8 cellular contexts compared by ENCODE assay signal in the genomic region with DNA sequence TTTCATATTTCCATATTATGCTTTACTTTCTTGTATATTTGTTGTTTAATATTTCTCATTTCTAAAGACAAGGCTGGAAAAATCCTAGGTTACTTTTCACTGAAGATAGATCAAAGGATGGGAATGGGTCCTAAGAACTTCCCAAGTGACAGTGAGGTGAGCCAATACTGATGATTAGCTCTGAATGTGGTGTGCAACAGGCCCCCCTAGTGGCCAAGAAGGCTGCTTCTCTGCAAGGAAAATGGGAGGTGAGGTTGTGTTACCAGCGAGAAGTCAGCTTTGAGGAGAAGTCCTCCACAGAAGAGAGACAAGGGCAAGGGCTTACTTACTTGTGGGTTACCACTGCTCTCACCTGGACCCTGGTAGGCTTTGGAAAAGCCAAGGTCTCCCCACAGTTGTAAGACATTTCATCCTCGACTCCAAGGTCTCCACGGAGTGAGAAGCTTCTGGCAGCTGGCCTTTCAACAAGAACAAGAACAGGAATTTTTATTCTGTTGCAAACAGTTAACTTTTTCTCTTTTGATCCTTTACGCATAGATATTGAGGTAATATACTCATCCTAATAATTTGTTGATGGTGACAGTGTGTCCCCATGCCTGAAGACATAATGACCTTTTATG.
DNase-seq lines count a peak whose midpoint lies in the region; ATAC-seq and TF ChIP-seq lines count a peak whose summit lies in the region.

No MANE protein-coding gene starts in this region.

- H3K4me3 Mint-ChIP-seq in T-helper 17 cell = no peak overlapping the region

- peak; percentile 71 for ATAC-seq in GM21423 (IDR thresholded peaks at IDR 0.05; ENCODE audit: unreplicated experiment)
- ATAC-seq in T-helper 17 cell = peak; percentile 57

- no peak overlapping the region for H2AFZ ChIP-seq in neuronal stem cell (ENCODE audit: low read length)

- H3K4me3 ChIP-seq in LNCaP clone FGC (ENCODE audit: low read depth, low read length) = no peak overlapping the region
- H3K4me3 ChIP-seq in fibroblast of mammary gland (ENCODE audit: control insufficient read depth, low read depth, low read length) = no peak overlapping the region
- no peak overlapping the region for H3K4me3 ChIP-seq in neuronal stem cell (ENCODE audit: low read length in 2 of 2)

- no peaks in the 10 kb centered on the region for H3K27me3 ChIP-seq in neuronal stem cell (ENCODE audit: control insufficient read depth in 3 of 3, insufficient read depth in 3 of 3, low read depth in 1 of 3, low read length in 3 of 3)

- no peak overlapping the region for H3K18ac ChIP-seq in neuronal stem cell (ENCODE audit: low read length)

- H3K4me1 ChIP-seq in neuronal stem cell (ENCODE audit: control insufficient read depth in 2 of 2, insufficient read depth in 1 of 2, low read depth in 1 of 2, low read length in 2 of 2) = peaks cover 0 to 3% of the 10 kb centered on the region in 2 donors

- WGBS in neuronal stem cell (ENCODE audit: extremely low coverage in 2 of 2, insufficient read length in 2 of 2, insufficient replicate concordance in 1 of 2), 2 donors = no CpG with 5 or more reads among the region's 4 CpGs

- no peak overlapping the region for H2BK12ac ChIP-seq in neuronal stem cell (ENCODE audit: low read length)

- H3K4ac ChIP-seq in neuronal stem cell (ENCODE audit: low read length) = no peak overlapping the region

- H3K23ac ChIP-seq in neuronal stem cell (ENCODE audit: low read depth, low read length, poor library complexity) = no peak overlapping the region

- DNase-seq in DMS 273 (lab: John Stamatoyannopoulos, UW; ENCODE audit: unreplicated experiment) = peak; percentile 72
- no peak for DNase-seq in DMS 273 treated with DMSO at 0.1 percent for 48 hours (lab: John Stamatoyannopoulos, UW)
- DNase-seq in LNCaP clone FGC (ENCODE audit: low read depth) = peak; percentile 25
- DNase-seq in T-helper 17 cell = no peak
- peak; percentile 77 for DNase-seq in fibroblast of mammary gland (ENCODE audit: low read depth)
- DNase-seq in neuronal stem cell (ENCODE audit: low spot score) = peak; percentile 29
- DNase-seq in activated CD8-positive, alpha-beta memory T cell treated with anti-CD3 and anti-CD28 coated beads, Interleukin-2, amount 50 U/mL, for 48 hours = no peak

- H3K9me3 ChIP-seq in T-helper 17 cell (ENCODE audit: control insufficient read depth, low read length, poor library complexity, severe bottlenecking) (no peaks in the 10 kb centered on the region), neuronal stem cell (replicated peaks in 1 of 2; ENCODE audit: control insufficient read depth in 2 of 2, insufficient read depth in 1 of 2, low read depth in 1 of 2, low read length in 2 of 2) (no peaks in the 10 kb centered on the region)

- H2BK15ac ChIP-seq in neuronal stem cell (ENCODE audit: low read length) = no peak overlapping the region

- H2BK5ac ChIP-seq in neuronal stem cell (ENCODE audit: low read length) = no peak overlapping the region

- no peak overlapping the region for H3K4me2 ChIP-seq in neuronal stem cell (ENCODE audit: insufficient read depth, low read length, poor library complexity, severe bottlenecking)

- no peak overlapping the region for H4K91ac ChIP-seq in neuronal stem cell (ENCODE audit: low read depth, low read length, poor library complexity)

- H3K4me1 Mint-ChIP-seq in T-helper 17 cell = peaks cover 15% of the 10 kb centered on the region

- no peak overlapping the region for H3K14ac ChIP-seq in neuronal stem cell (ENCODE audit: low read length)

- H3K27me3 Mint-ChIP-seq in T-helper 17 cell = peaks cover 50% of the 10 kb centered on the region

- H2BK120ac ChIP-seq in neuronal stem cell (ENCODE audit: low read depth, low read length) = no peak overlapping the region

- H3K36me3 ChIP-seq in neuronal stem cell (replicated peaks in 1 of 2; ENCODE audit: control insufficient read depth in 2 of 2, insufficient read depth in 2 of 2, low read length in 2 of 2) = peaks cover 0 to 5% of the 10 kb centered on the region in 2 donors

- TF ChIP-seq CTCF in LNCaP clone FGC (IDR thresholded peaks at IDR 0.05; ENCODE audit: control insufficient read depth, extremely low read depth, insufficient read depth) = peak; percentile 90
- TF ChIP-seq CTCF in fibroblast of mammary gland (conservative IDR thresholded peaks at IDR 0.05; ENCODE audit: control insufficient read depth, insufficient read depth, low read depth, low read length) = peak; percentile 92

- peaks cover 3% of the 10 kb centered on the region for H3K36me3 Mint-ChIP-seq in T-helper 17 cell (ENCODE audit: low read depth)

- no peak overlapping the region for H2AK5ac ChIP-seq in neuronal stem cell (ENCODE audit: low read depth, low read length)

- no peak overlapping the region for H3K27ac Mint-ChIP-seq in T-helper 17 cell

- H3K79me1 ChIP-seq in neuronal stem cell (ENCODE audit: low read depth, low read length) = no peaks in the 10 kb centered on the region

- no peak overlapping the region for H4K8ac ChIP-seq in neuronal stem cell (ENCODE audit: low read depth, low read length)

- no peak overlapping the region for H3K27ac ChIP-seq in neuronal stem cell (replicated peaks; ENCODE audit: low read length)

- H3K9ac ChIP-seq in neuronal stem cell (ENCODE audit: low read depth, low read length, poor library complexity) = no peak overlapping the region

Comparison
In these comparisons a context has a peak if more than half of its experiments do, and no peak if none do; other contexts are left out.
1. DNase-seq: peak in DMS 273 (single experiment), LNCaP clone FGC (single experiment), fibroblast of mammary gland (single experiment) and neuronal stem cell (single experiment); none in DMS 273 treated with DMSO at 0.1 percent for 48 hours (single experiment), T-helper 17 cell (0 of 3) and activated CD8-positive, alpha-beta memory T cell treated with anti-CD3 and anti-CD28 coated beads, Interleukin-2, amount 50 U/mL, for 48 hours (single experiment).